Comparison of ENCODE assay signal across 16 cellular contexts in genomic region chr10:97585439-97585811, GRCh38. TPM values are rescaled to one million over a fixed set of nuclear protein-coding genes. Genes with fewer than 3 reads are reported as not detected.
DNase-seq lines count a peak whose midpoint lies in the region; ATAC-seq lines count a peak whose summit lies in the region.
"Had no signal": no experiment of that assay in that cellular context is flagged by ENCODE, and none has a peak within 500 bp of the region (broad histone marks: within the 10 kb centered on the region; RNA-seq: fewer than 3 reads in every experiment).

No MANE protein-coding gene starts in this region.

- ATAC-seq in Right ventricle myocardium superior (ENCODE audit: poor library complexity) (peak; percentile 3), Right ventricle myocardium inferior (no peak)
- ATAC-seq: CD8-positive, alpha-beta T cell; foreskin keratinocyte; T-cell had no signal

- intact Hi-C loops in Right ventricle myocardium superior (cut with DNase I), result no loop called here
- intact Hi-C loops in Right ventricle myocardium inferior (cut with DNase I), result loop anchor here (1.0 kb wide), 1 partner anchor 24 kb away; no protein-coding TSS in a partner anchor

- H3K27ac ChIP-seq in substantia nigra (ENCODE audit: low read depth, low read length, poor library complexity, severe bottlenecking), result peak overlapping the region; percentile 1
- H3K27ac ChIP-seq: foreskin keratinocyte, ovary had no signal

- DNase-seq in Right ventricle myocardium superior (no peak), Right ventricle myocardium inferior (ENCODE audit: missing footprints) (no peak), substantia nigra (lab: John Stamatoyannopoulos, UW) (no peak), pons (ENCODE audit: low spot score) (no peak)
- DNase-seq: 8988T; activated B cell treated with CpG ODN at 0.5 μM for 24 hours; activated naive CD4-positive, alpha-beta T cell treated with anti-CD3 and anti-CD28 coated beads, Interleukin-2, amount 10 ng/mL, durations not matched to agents 7 days and 5 days; CD8-positive, alpha-beta T cell; foreskin keratinocyte; NCI-H187 treated with DMSO at 0.1 percent for 48 hours; ovary; stimulated activated CD4-positive, alpha-beta T cell treated with anti-CD3 and anti-CD28 coated beads, Interleukin-15, amount 100 ng/mL, for 24 hours; T-cell had no signal

RNA-seq across cellular contexts. Expression of gene HOGA1, which starts 1.2 kb away (rescaled TPM):
- total RNA-seq in Right ventricle myocardium superior (18.7 TPM), Right ventricle myocardium inferior (15.6 TPM)
- total RNA-seq: activated B cell treated with CpG ODN at 0.5 μM for 24 hours; CD8-positive, alpha-beta T cell; mononuclear cell had no signal

RNA-seq across cellular contexts. Expression of gene C10orf62, which starts 4.1 kb away (rescaled TPM):
- 0.48 TPM for total RNA-seq in Right ventricle myocardium superior
- 0.97 TPM for total RNA-seq in Right ventricle myocardium inferior
- total RNA-seq: activated B cell treated with CpG ODN at 0.5 μM for 24 hours; CD8-positive, alpha-beta T cell; foreskin keratinocyte; M059J; mononuclear cell; T-cell; temporal lobe had no signal

RNA-seq across cellular contexts. Expression of gene ANKRD2, which starts 12.8 kb away (rescaled TPM):
- total RNA-seq in Right ventricle myocardium superior (152 TPM), Right ventricle myocardium inferior (418 TPM)
- total RNA-seq: activated B cell treated with CpG ODN at 0.5 μM for 24 hours; CD8-positive, alpha-beta T cell; M059J; mononuclear cell; temporal lobe had no signal

RNA-seq across cellular contexts. Expression of gene MORN4, which starts 47.9 kb away (rescaled TPM):
- total RNA-seq in Right ventricle myocardium superior (8.1 TPM), Right ventricle myocardium inferior (8.0 TPM)
- total RNA-seq: CD8-positive, alpha-beta T cell; mononuclear cell had no signal

RNA-seq across cellular contexts. Expression of gene PI4K2A, which starts 55.0 kb away (rescaled TPM):
- total RNA-seq in Right ventricle myocardium superior, result 9.9 TPM
- total RNA-seq in Right ventricle myocardium inferior, result 11.0 TPM
